ENCODE assay signal across 19 cellular contexts in the genomic region with DNA sequence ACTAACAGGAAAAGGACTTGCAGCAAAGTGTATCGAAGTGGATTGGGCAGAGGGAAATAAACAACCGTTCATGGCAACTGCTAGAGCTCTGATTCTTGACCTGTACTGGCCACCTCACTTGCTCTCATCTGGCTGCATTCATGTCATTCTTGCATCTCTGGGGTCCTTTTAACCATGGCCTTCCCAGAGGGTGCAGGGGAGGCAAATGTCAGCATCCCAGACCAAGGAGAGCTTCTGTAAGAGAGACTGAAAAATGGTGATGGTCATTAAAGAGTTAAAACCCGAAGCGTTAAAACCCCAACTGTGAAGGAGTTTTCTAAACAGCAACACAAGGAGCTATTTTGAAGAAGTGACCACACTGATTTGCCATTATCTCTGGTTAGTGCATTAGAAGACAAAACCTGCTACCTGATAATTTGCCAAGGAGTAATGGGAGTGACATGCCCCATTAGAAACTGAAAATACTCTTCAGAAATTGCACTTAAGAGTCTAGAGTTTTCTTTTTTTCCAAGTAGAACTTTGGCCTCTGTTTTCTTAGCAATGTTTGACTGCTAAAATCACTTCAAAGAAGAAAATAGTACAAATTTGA.
A peak's percentile ranks its signal among the peaks of the same experiment; 100 is the strongest.
DNase-seq lines count a peak whose midpoint lies in the region; ATAC-seq and TF ChIP-seq lines count a peak whose summit lies in the region.
"Had no signal": no experiment of that assay in that cellular context is flagged by ENCODE, and none has a peak within 500 bp of the region (broad histone marks: within the 10 kb centered on the region; RNA-seq: fewer than 3 reads in every experiment).

No MANE protein-coding gene starts in this region.

- H2BK120ac ChIP-seq in H9 (ENCODE audit: low read depth, low read length, poor library complexity, severe bottlenecking) (no peak overlapping the region), mesendoderm (ENCODE audit: low read depth, low read length) (no peak overlapping the region)

- H2BK5ac ChIP-seq in H9 (ENCODE audit: insufficient read length, low read length) (no peak overlapping the region), mesendoderm (ENCODE audit: low read length) (no peak overlapping the region)

- H3K36me3 ChIP-seq in mesendoderm (ENCODE audit: control insufficient read depth, insufficient read depth, low read length), result no peaks in the 10 kb centered on the region
- H3K36me3 ChIP-seq in esophagus squamous epithelium, result peaks cover 0 to 33% (median 0%) of the 10 kb centered on the region in 3 donors

- H3K18ac ChIP-seq in H9 (ENCODE audit: insufficient read length, low read depth, low read length) (no peak overlapping the region), mesendoderm (ENCODE audit: low read length) (no peak overlapping the region)

- H3K23me2 ChIP-seq in H9 (ENCODE audit: insufficient read length, low read depth, low read length, poor library complexity, severe bottlenecking), result no peaks in the 10 kb centered on the region

- H3K79me1 ChIP-seq in H9 (ENCODE audit: insufficient read depth, low read depth, low read length, poor library complexity, severe bottlenecking) (no peaks in the 10 kb centered on the region), mesendoderm (ENCODE audit: low read length) (no peaks in the 10 kb centered on the region)

- ATAC-seq in WTC11, result peak; percentile 53
- ATAC-seq: SK-N-SH treated with all-trans-retinoic acid at 6 μM for 48 hours had no signal

- H3T11ph ChIP-seq in H9 (ENCODE audit: low read length), result no peak overlapping the region

- H3K9ac ChIP-seq in H9 (ENCODE audit: extremely low read depth, insufficient read length, low read length) (no peak overlapping the region), mesendoderm (ENCODE audit: low read length) (no peak overlapping the region)
- H3K9ac ChIP-seq: KMS-11 had no signal

- H3K4ac ChIP-seq in H9 (ENCODE audit: low read depth, low read length) (no peak overlapping the region), mesendoderm (ENCODE audit: low read depth, low read length) (no peak overlapping the region)

- no peak for TF ChIP-seq CTCF in H9 (conservative IDR thresholded peaks at IDR 0.05)
- TF ChIP-seq CTCF in WTC11 (IDR thresholded peaks at IDR 0.05), result no peak
- TF ChIP-seq CTCF in esophagus squamous epithelium (IDR thresholded peaks at IDR 0.05), result no peak

- H3K4me2 ChIP-seq in H9 (ENCODE audit: insufficient read depth, insufficient read length, low read length), result no peak overlapping the region
- H3K4me2 ChIP-seq in mesendoderm (ENCODE audit: low read length), result no peak overlapping the region
- H3K4me2 ChIP-seq: KMS-11 had no signal

- H2BK12ac ChIP-seq in H9 (ENCODE audit: insufficient read length, low read depth, low read length), result no peak overlapping the region

- POLR2A ChIA-PET in WTC11 (lab: Charles Lee), result interaction anchor here (0.8 kb wide), 1 partner anchor 64 kb away, joined by 3 read pairs; a partner anchor contains a TSS

- CTCF ChIA-PET in WTC11 (lab: Charles Lee), result interaction anchor here (0.5 to 2.1 kb wide), 6 partner anchors 29 to 219 kb away, joined by 3 to 7 read pairs (median 4); a partner anchor contains a TSS

- H3K56ac ChIP-seq in H9 (ENCODE audit: insufficient read length, low read depth, low read length) (no peak overlapping the region), mesendoderm (ENCODE audit: low read length) (no peak overlapping the region)

- H3K9me3 Mint-ChIP-seq in H9, result peaks cover 0 to 3% of the 10 kb centered on the region in 2 experiments; a peak in 2 of 5 replicates
- peaks cover 8% of the 10 kb centered on the region for H3K9me3 Mint-ChIP-seq in WTC11

- H4K8ac ChIP-seq in H9 (replicated peaks; ENCODE audit: insufficient read length, low read depth, low read length) (no peak overlapping the region), mesendoderm (ENCODE audit: low read depth, low read length) (no peak overlapping the region)

- peaks cover 30 to 52% of the 10 kb centered on the region in 2 experiments for H3K4me1 Mint-ChIP-seq in H9
- peaks cover 42% of the 10 kb centered on the region for H3K4me1 Mint-ChIP-seq in WTC11

- peaks cover 0 to 14% (median 8%) of the 10 kb centered on the region in 3 experiments; a peak in 4 of 7 replicates for H3K36me3 Mint-ChIP-seq in H9 (ENCODE audit: insufficient read depth in 1 of 3, low read depth in 3 of 3)
- H3K36me3 Mint-ChIP-seq in WTC11, result peaks cover 7% of the 10 kb centered on the region

- H2BK15ac ChIP-seq in H9 (ENCODE audit: low read depth, low read length), result no peak overlapping the region
- H2BK15ac ChIP-seq in mesendoderm (replicated peaks; ENCODE audit: low read depth), result no peak overlapping the region

- peaks cover 5% of the 10 kb centered on the region; the same call in 1 of the 2 replicates for H3K4me1 ChIP-seq in H9 (ENCODE audit: insufficient read depth, low read length)
- peaks cover 10% of the 10 kb centered on the region for H3K4me1 ChIP-seq in mesendoderm (ENCODE audit: control insufficient read depth, low read depth, low read length)
- no peaks in the 10 kb centered on the region for H3K4me1 ChIP-seq in esophagus squamous epithelium
- H3K4me1 ChIP-seq: Caco-2 had no signal

- H3K27ac ChIP-seq in H9 (ENCODE audit: insufficient read length, low read depth, low read length) (peak overlapping the region; percentile 1), mesendoderm (ENCODE audit: low read depth, low read length) (no peak overlapping the region), esophagus squamous epithelium (no peak overlapping the region)
- H3K27ac ChIP-seq: KMS-11 had no signal

- H3K4me3 Mint-ChIP-seq in H9 (no peak overlapping the region), WTC11 (no peak overlapping the region; the same call in 1 of the 2 replicates)
- H3K4me3 Mint-ChIP-seq: HFFc6 had no signal

- H2AK5ac ChIP-seq in H9 (ENCODE audit: insufficient read length, low read length) (no peak overlapping the region), mesendoderm (ENCODE audit: low read length) (no peak overlapping the region)

- H3K4me3 ChIP-seq in mesendoderm (ENCODE audit: low read length) (no peak overlapping the region), esophagus squamous epithelium (no peak overlapping the region)

- H3K9me3 ChIP-seq in H9 (ENCODE audit: control insufficient read depth, low read depth, low read length) (no peaks in the 10 kb centered on the region), esophagus squamous epithelium (no peaks in the 10 kb centered on the region)

- no peak overlapping the region for H2BK20ac ChIP-seq in H9 (ENCODE audit: low read depth, low read length, poor library complexity, severe bottlenecking)

- H3K79me2 ChIP-seq in H9 (ENCODE audit: insufficient read depth, low read length), result no peaks in the 10 kb centered on the region
- no peaks in the 10 kb centered on the region for H3K79me2 ChIP-seq in mesendoderm (ENCODE audit: control insufficient read depth, insufficient read depth, low read length)

- H3K27me3 Mint-ChIP-seq in H9 (ENCODE audit: low read depth) (no peaks in the 10 kb centered on the region), WTC11 (ENCODE audit: low read depth) (no peaks in the 10 kb centered on the region)

- WGBS in H9 (ENCODE audit: extremely low coverage, insufficient read length, low lambda C conversion rate), result no CpG with 5 or more reads among the region's 4 CpGs
- no CpG with 5 or more reads among the region's 4 CpGs for WGBS in mesendoderm (ENCODE audit: extremely low coverage, insufficient coverage, low lambda C conversion rate)
- WGBS in esophagus squamous epithelium, 2 donors, result 54 to 59% methylated on average over 3 to 4 of the region's 4 CpGs

- H3K27me3 ChIP-seq in H9 (ENCODE audit: insufficient read depth, low read length), result no peaks in the 10 kb centered on the region
- no peaks in the 10 kb centered on the region for H3K27me3 ChIP-seq in mesendoderm (ENCODE audit: insufficient read depth, low read length, poor library complexity)
- H3K27me3 ChIP-seq in esophagus squamous epithelium, result no peaks in the 10 kb centered on the region

- no peak overlapping the region for H3K23ac ChIP-seq in H9 (ENCODE audit: insufficient read length, low read depth, low read length)
- H3K23ac ChIP-seq in mesendoderm (ENCODE audit: low read length), result no peak overlapping the region

- no peak for TF ChIP-seq POLR2A in esophagus squamous epithelium (IDR thresholded peaks at IDR 0.05)

- intact Hi-C loops in esophagus squamous epithelium (cut with DNase I), result no loop called here

- peak overlapping the region; percentile 15 to 79 (median 44); a peak in 3 of 7 replicates for H3K27ac Mint-ChIP-seq in H9
- peak overlapping the region; percentile 86 for H3K27ac Mint-ChIP-seq in WTC11
- H3K27ac Mint-ChIP-seq: HFFc6 had no signal

- no peak overlapping the region for H4K91ac ChIP-seq in H9 (ENCODE audit: insufficient read length, low read depth, low read length)

- H4K5ac ChIP-seq in H9 (ENCODE audit: insufficient read length, low read depth, low read length) (no peak overlapping the region), mesendoderm (ENCODE audit: low read length) (no peak overlapping the region)

- no peak overlapping the region for H2AFZ ChIP-seq in H9 (ENCODE audit: low read length)

- no peaks in the 10 kb centered on the region for H4K20me1 ChIP-seq in H9 (ENCODE audit: control insufficient read depth, insufficient read depth, insufficient read length)

- H3K14ac ChIP-seq in H9 (ENCODE audit: insufficient read depth, low read length), result no peak overlapping the region

- DNase-seq in DMS79 treated with DMSO at 0.1 percent for 48 hours (lab: John Stamatoyannopoulos, UW), result peak; percentile 96
- DNase-seq in H9, result no peak
- no peak for DNase-seq in WTC11 (ENCODE audit: low spot score)
- peak; percentile 74 for DNase-seq in mesendoderm
- no peak for DNase-seq in stimulated activated CD4-positive, alpha-beta T cell treated with anti-CD3 and anti-CD28 coated beads, Interleukin-15, amount 100 ng/mL, for 24 hours
- no peak for DNase-seq in esophagus squamous epithelium (lab: John Stamatoyannopoulos, UW)
- DNase-seq in hypothalamus (lab: John Stamatoyannopoulos, UW), result no peak
- DNase-seq: ACHN, AML-193, DMS153, GOT3, HFFc6, NCI-H1436, NCI-H2029, NCI-H524, SHP77 treated with DMSO at 0.1 percent for 48 hours had no signal

TF ChIP-seq in WTC11, 78 proteins besides CTCF, POLR2A, EP300 and RAD21 (continues in another document):
- TF ChIP-seq PRRX2 (CRISPR knock-in tag; IDR thresholded peaks at IDR 0.05) (no peak), ETV6 (CRISPR knock-in tag; IDR thresholded peaks at IDR 0.05) (no peak), NR1H2 (CRISPR knock-in tag; IDR thresholded peaks at IDR 0.05) (no peak), SMAD3 (CRISPR knock-in tag; IDR thresholded peaks at IDR 0.05; ENCODE audit: borderline replicate concordance) (no peak)

Comparison
In these comparisons a context has a peak if more than half of its experiments do, and no peak if none do; other contexts are left out.
1. DNase-seq: peak in DMS79 treated with DMSO at 0.1 percent for 48 hours (single experiment) and mesendoderm (single experiment); none in H9 (single experiment), WTC11 (single experiment), stimulated activated CD4-positive, alpha-beta T cell treated with anti-CD3 and anti-CD28 coated beads, Interleukin-15, amount 100 ng/mL, for 24 hours (single experiment), esophagus squamous epithelium (single experiment) and hypothalamus (0 of 51).